Comparison of ENCODE assay signal across 19 cellular contexts in genomic region chr5:143297756-143298155, GRCh38.
"Had no signal": no experiment of that assay in that cellular context is flagged by ENCODE, and none has a peak within 500 bp of the region (broad histone marks: within the 10 kb centered on the region; RNA-seq: fewer than 3 reads in every experiment).

No MANE protein-coding gene starts in this region.

- H3K27me3 Mint-ChIP-seq: activated naive CD4-positive, alpha-beta T cell treated with anti-CD3 and anti-CD28 coated beads, Interleukin-2, amount 50 U/mL, for 24 hours had no signal

- H3K9me3 ChIP-seq: colonic mucosa, mucosa of descending colon, prostate gland, right lobe of liver, tibial artery, uterus had no signal

- H3K27me3 ChIP-seq: cardiac muscle cell, colonic mucosa, right lobe of liver, tibial artery, uterus had no signal

- DNase-seq: activated CD4-positive, alpha-beta T cell treated with anti-CD3 and anti-CD28 coated beads for 1 hour; activated CD8-positive, alpha-beta memory T cell treated with anti-CD3 and anti-CD28 coated beads for 24 hours; activated effector memory CD4-positive, alpha-beta T cell treated with Interleukin-2 at 50 U/mL for 16 hours; activated T-cell treated with anti-CD3 and anti-CD28 coated beads for 4 hours; colonic mucosa; effector memory CD4-positive, alpha-beta T cell; foreskin fibroblast; left colon; mammary epithelial cell; mucosa of descending colon; right lobe of liver; T-helper 9 cell; tibial artery; uterus had no signal

- H3K4me3 Mint-ChIP-seq: activated naive CD4-positive, alpha-beta T cell treated with anti-CD3 and anti-CD28 coated beads, Interleukin-2, amount 50 U/mL, for 24 hours; nephron; stimulated activated effector memory CD8-positive, alpha-beta T cell treated with anti-CD3 and anti-CD28 coated beads, Interleukin-12 subunit alpha, Interleukin-12 subunit beta, amount 100 ng/mL, for 72 hours had no signal

- H3K36me3 ChIP-seq: cardiac muscle cell, colonic mucosa, prostate gland, uterus had no signal

- H3K4me3 ChIP-seq: cardiac muscle cell, colonic mucosa, mucosa of descending colon, prostate gland, right lobe of liver, tibial artery, uterus had no signal

- H3K4me1 Mint-ChIP-seq: nephron had no signal

- H3K9me3 Mint-ChIP-seq: activated naive CD4-positive, alpha-beta T cell treated with anti-CD3 and anti-CD28 coated beads, Interleukin-2, amount 50 U/mL, for 24 hours; nephron; stimulated activated effector memory CD8-positive, alpha-beta T cell treated with anti-CD3 and anti-CD28 coated beads, Interleukin-12 subunit alpha, Interleukin-12 subunit beta, amount 100 ng/mL, for 72 hours had no signal

- H3K27ac Mint-ChIP-seq: activated naive CD4-positive, alpha-beta T cell treated with anti-CD3 and anti-CD28 coated beads, Interleukin-2, amount 50 U/mL, for 24 hours; nephron; stimulated activated effector memory CD8-positive, alpha-beta T cell treated with anti-CD3 and anti-CD28 coated beads, Interleukin-12 subunit alpha, Interleukin-12 subunit beta, amount 100 ng/mL, for 72 hours had no signal

- ATAC-seq: left colon; mucosa of descending colon; stimulated activated effector memory CD8-positive, alpha-beta T cell treated with anti-CD3 and anti-CD28 coated beads, Interleukin-12 subunit alpha, Interleukin-12 subunit beta, amount 100 ng/mL, for 72 hours had no signal

- H3K4me1 ChIP-seq: colonic mucosa, prostate gland, right lobe of liver, uterus had no signal

- H3K27ac ChIP-seq: cardiac muscle cell, colonic mucosa, prostate gland, right lobe of liver, tibial artery, uterus had no signal
